20 cellular contexts compared by ENCODE assay signal in genomic region chr6:2078888-2079287, GRCh38.
DNase-seq lines count a peak whose midpoint lies in the region; ATAC-seq, FAIRE-seq and TF ChIP-seq lines count a peak whose summit lies in the region.
"Had no signal": no experiment of that assay in that cellular context is flagged by ENCODE, and none has a peak within 500 bp of the region (broad histone marks: within the 10 kb centered on the region; RNA-seq: fewer than 3 reads in every experiment).

No MANE protein-coding gene starts in this region.

- H3K4me3 Mint-ChIP-seq in activated CD4-positive, alpha-beta T cell treated with anti-CD3 and anti-CD28 coated beads for 36 hours: no peak overlapping the region
- H3K4me3 Mint-ChIP-seq: CD14-positive monocyte; CD8-positive, alpha-beta T cell; H9 had no signal

- TF ChIP-seq CTCF in GM12864 (IDR thresholded peaks at IDR 0.05; ENCODE audit: low read depth, low read length, missing control alignments) (no peak), pancreas (IDR thresholded peaks at IDR 0.05) (no peak)

- peak; percentile 64 for ATAC-seq in activated CD4-positive, alpha-beta T cell treated with anti-CD3 and anti-CD28 coated beads for 36 hours
- ATAC-seq in pancreas (no peak), GM19452 (IDR thresholded peaks at IDR 0.05; ENCODE audit: unreplicated experiment) (no peak), GM19351 (IDR thresholded peaks at IDR 0.05; ENCODE audit: unreplicated experiment) (no peak)
- ATAC-seq: CD8-positive, alpha-beta T cell had no signal

- peaks cover 35% of the 10 kb centered on the region for H3K36me3 Mint-ChIP-seq in activated CD4-positive, alpha-beta T cell treated with anti-CD3 and anti-CD28 coated beads for 36 hours (ENCODE audit: low read depth)

- peaks cover 0 to 5% (median 0%) of the 10 kb centered on the region in 3 donors for H3K4me1 ChIP-seq in pancreas

- WGBS in pancreas, 2 donors: 39 to 56% methylated on average over 1 of the region's 1 CpG

- no peak overlapping the region for H3K27ac ChIP-seq in pancreas
- H3K27ac ChIP-seq: 22Rv1 had no signal

- H3K27ac Mint-ChIP-seq in activated CD4-positive, alpha-beta T cell treated with anti-CD3 and anti-CD28 coated beads for 36 hours: no peak overlapping the region
- H3K27ac Mint-ChIP-seq: CD14-positive monocyte; CD8-positive, alpha-beta T cell; H9 had no signal

- intact Hi-C loops in activated CD4-positive, alpha-beta T cell treated with anti-CD3 and anti-CD28 coated beads for 36 hours (cut with DNase I, micrococcal nuclease): no loop called here
- intact Hi-C loops in pancreas (cut with DNase I): no loop called here

- H3K27me3 Mint-ChIP-seq in activated CD4-positive, alpha-beta T cell treated with anti-CD3 and anti-CD28 coated beads for 36 hours: no peaks in the 10 kb centered on the region

- POLR2A ChIA-PET in activated CD4-positive, alpha-beta T cell treated with anti-CD3 and anti-CD28 coated beads for 36 hours (lab: Charles Lee): no interaction called here

- H3K9me3 Mint-ChIP-seq in activated CD4-positive, alpha-beta T cell treated with anti-CD3 and anti-CD28 coated beads for 36 hours (ENCODE audit: low read depth): peaks cover 23% of the 10 kb centered on the region

- no peak for DNase-seq in activated CD4-positive, alpha-beta T cell treated with anti-CD3 and anti-CD28 coated beads for 36 hours
- DNase-seq in activated CD4-positive, alpha-beta T cell treated with anti-CD3 and anti-CD28 coated beads for 4 hours: no peak
- DNase-seq in GM12864 (ENCODE audit: low read depth) (peak; percentile 24), OCI-M1 (lab: John Stamatoyannopoulos, UW) (peak; percentile 80), pancreas (no peak), activated gamma-delta T cell treated with Interleukin-2 at 50 U/mL for 16 hours (no peak)
- DNase-seq: CD8-positive, alpha-beta T cell; COR-L47; DMS153; DMS79 treated with DMSO at 0.1 percent for 48 hours; EL; GOT3; H9; IMR-90 had no signal

- H3K4me1 Mint-ChIP-seq in activated CD4-positive, alpha-beta T cell treated with anti-CD3 and anti-CD28 coated beads for 36 hours: peaks cover 38% of the 10 kb centered on the region
- H3K4me1 Mint-ChIP-seq: CD14-positive monocyte, H9 had no signal

- no peaks in the 10 kb centered on the region for H3K27me3 ChIP-seq in pancreas

- CTCF ChIA-PET in activated CD4-positive, alpha-beta T cell treated with anti-CD3 and anti-CD28 coated beads for 36 hours (lab: Charles Lee): no interaction called here

- no peaks in the 10 kb centered on the region for H3K9me3 ChIP-seq in pancreas

- FAIRE-seq in pancreas (lab: Jason Lieb, UNC): peak; percentile 37
- FAIRE-seq: D721Med, G401.6 had no signal

- H3K4me3 ChIP-seq in GM12864 (ENCODE audit: low read depth, low read length): no peak overlapping the region
- H3K4me3 ChIP-seq in pancreas: no peak overlapping the region

- H3K36me3 ChIP-seq in pancreas: no peaks in the 10 kb centered on the region

Comparison
In these comparisons a context has a peak if more than half of its experiments do, and no peak if none do; other contexts are left out.
1. DNase-seq: peak in GM12864 (single experiment) and OCI-M1 (single experiment); none in activated CD4-positive, alpha-beta T cell treated with anti-CD3 and anti-CD28 coated beads for 36 hours (single experiment), activated CD4-positive, alpha-beta T cell treated with anti-CD3 and anti-CD28 coated beads for 4 hours (0 of 2), pancreas (0 of 6) and activated gamma-delta T cell treated with Interleukin-2 at 50 U/mL for 16 hours (single experiment).